Comparison of ENCODE assay signal across 1 cellular context in genomic region chr11:724063-724732, GRCh38.
TF ChIP-seq lines count a peak whose summit lies in the region.

No MANE protein-coding gene starts in this region.

TF ChIP-seq in SK-N-SH, 30 proteins besides CTCF, POLR2A, EP300 and RAD21 (continued from another document):
- no peak for TF ChIP-seq ELF1 (IDR thresholded peaks at IDR 0.05)
